16 cellular contexts compared by ENCODE assay signal in genomic region chr4:150106886-150107285, GRCh38. TPM values are rescaled to one million over a fixed set of nuclear protein-coding genes. Genes with fewer than 3 reads are reported as not detected.
"Had no signal": no experiment of that assay in that cellular context is flagged by ENCODE, and none has a peak within 500 bp of the region (broad histone marks: within the 10 kb centered on the region; RNA-seq: fewer than 3 reads in every experiment).

No MANE protein-coding gene starts in this region.

- H3K9ac ChIP-seq: parathyroid adenoma had no signal

- H3K79me2 ChIP-seq: parathyroid adenoma had no signal

- H3K27me3 ChIP-seq: esophagus squamous epithelium, tibial nerve, uterus had no signal

- DNase-seq: activated B cell treated with CpG ODN at 0.5 μM for 24 hours; activated CD4-positive, alpha-beta T cell treated with anti-CD3 and anti-CD28 coated beads for 48 hours; activated CD8-positive, alpha-beta memory T cell treated with anti-CD3 and anti-CD28 coated beads, Interleukin-2, amount 50 U/mL, for 4 hours; activated CD8-positive, alpha-beta T cell treated with anti-CD3 and anti-CD28 coated beads for 36 hours; activated effector memory CD4-positive, alpha-beta T cell treated with anti-CD3 and anti-CD28 coated beads, Interleukin-2, amount 50 U/mL, for 16 hours; activated T-cell treated with anti-CD3 and anti-CD28 coated beads, Interleukin-2, amount 50 U/mL, for 48 hours; caudate nucleus; cortex of kidney; effector CD4-positive, alpha-beta T cell; esophagus squamous epithelium; left cardiac atrium; lower lobe of right lung; midbrain; uterus had no signal

- H3K36me3 ChIP-seq: esophagus squamous epithelium, lower lobe of right lung, tibial nerve, uterus had no signal

- H3K4me1 ChIP-seq: esophagus squamous epithelium, lower lobe of right lung, parathyroid adenoma, tibial nerve, uterus had no signal

- H3K27ac ChIP-seq: esophagus squamous epithelium, lower lobe of right lung, parathyroid adenoma, tibial nerve, uterus had no signal

- H3K4me3 ChIP-seq: esophagus squamous epithelium, lower lobe of right lung, tibial nerve, uterus had no signal

- H3K9me3 ChIP-seq: esophagus squamous epithelium, lower lobe of right lung, uterus had no signal

- H2AFZ ChIP-seq: parathyroid adenoma had no signal

RNA-seq across cellular contexts. Expression of gene DCLK2, which starts 28.6 kb away (rescaled TPM):
- total RNA-seq: activated CD8-positive, alpha-beta T cell treated with anti-CD3 and anti-CD28 coated beads for 36 hours had no signal
